ENCODE assay signal across 8 cellular contexts in genomic region chr2:26300234-26300641, GRCh38. TPM values are rescaled to one million over a fixed set of nuclear protein-coding genes. Genes with fewer than 3 reads are reported as not detected.
DNase-seq lines count a peak whose midpoint lies in the region; ATAC-seq and TF ChIP-seq lines count a peak whose summit lies in the region.

No MANE protein-coding gene starts in this region.

- H3K4me1 ChIP-seq in right atrium auricular region, result peaks cover 0 to 12% of the 10 kb centered on the region in 2 donors
- peaks cover 3 to 9% of the 10 kb centered on the region in 2 donors for H3K4me1 ChIP-seq in gastrocnemius medialis

- ATAC-seq in activated CD8-positive, alpha-beta T cell treated with anti-CD3 and anti-CD28 coated beads, Interleukin-2, amount 10 ng/mL, durations not matched to agents 7 days and 5 days, result peak; percentile 15
- ATAC-seq in gastrocnemius medialis (no peak), GM18498 (IDR thresholded peaks at IDR 0.05; ENCODE audit: unreplicated experiment) (no peak)

- no TSS peak for BruUV-seq in Calu3 (replicated peaks; lab: Mats Ljungman, UMichigan)

- TF ChIP-seq CTCF in right atrium auricular region (IDR thresholded peaks at IDR 0.05) (no peak), gastrocnemius medialis (IDR thresholded peaks at IDR 0.05 in 4 of 5, conservative IDR thresholded peaks at IDR 0.05 in 1 of 5) (no peak), Calu3 (IDR thresholded peaks at IDR 0.05; ENCODE audit: unreplicated experiment) (no peak)

- no peaks in the 10 kb centered on the region for H3K4me1 Mint-ChIP-seq in activated CD8-positive, alpha-beta T cell treated with anti-CD3 and anti-CD28 coated beads, Interleukin-2, amount 10 ng/mL, durations not matched to agents 7 days and 5 days (ENCODE audit: low read depth)
- H3K4me1 Mint-ChIP-seq in Calu3 (ENCODE audit: low read depth, unreplicated experiment), result peaks cover 16% of the 10 kb centered on the region

- peak overlapping the region in 1 of 2 donors; percentile 61 for H3K4me3 ChIP-seq in right atrium auricular region
- H3K4me3 ChIP-seq in gastrocnemius medialis, result peak overlapping the region; percentile 56 to 68 (median 64)

- no peaks in the 10 kb centered on the region for H3K36me3 ChIP-seq in right atrium auricular region
- H3K36me3 ChIP-seq in gastrocnemius medialis, result no peaks in the 10 kb centered on the region

- no peaks in the 10 kb centered on the region for H3K9me3 Mint-ChIP-seq in activated CD8-positive, alpha-beta T cell treated with anti-CD3 and anti-CD28 coated beads, Interleukin-2, amount 10 ng/mL, durations not matched to agents 7 days and 5 days (ENCODE audit: insufficient read depth)
- no peaks in the 10 kb centered on the region for H3K9me3 Mint-ChIP-seq in Calu3 (ENCODE audit: low read depth, unreplicated experiment)

- H3K27ac ChIP-seq in right atrium auricular region (peak overlapping the region; percentile 54 to 72), gastrocnemius medialis (peak overlapping the region; percentile 49 to 69 (median 58))

- in situ Hi-C loops in gastrocnemius medialis (cut with MboI; ENCODE audit: low sequenced_read_pairs in 4 of 4), result no loop called here

- DNase-seq in GM03348 (ENCODE audit: low spot score) (peak; percentile 19), right atrium auricular region (ENCODE audit: low spot score) (no peak), gastrocnemius medialis (no peak), Calu3 (no peak), iPS-NIHi11 (ENCODE audit: low spot score) (no peak), DMS114 treated with DMSO at 0.1 percent for 48 hours (lab: John Stamatoyannopoulos, UW; ENCODE audit: unreplicated experiment) (no peak)
- DNase-seq in activated CD8-positive, alpha-beta T cell treated with anti-CD3 and anti-CD28 coated beads, Interleukin-2, amount 10 ng/mL, durations not matched to agents 7 days and 5 days, result no peak

- H3K9me3 ChIP-seq in right atrium auricular region (no peaks in the 10 kb centered on the region), gastrocnemius medialis (no peaks in the 10 kb centered on the region)

- CTCF ChIA-PET in activated CD8-positive, alpha-beta T cell treated with anti-CD3 and anti-CD28 coated beads, Interleukin-2, amount 10 ng/mL, durations not matched to agents 7 days and 5 days (lab: Charles Lee), result interaction anchor here (1.2 to 1.8 kb wide), 3 partner anchors 31 to 116 kb away, joined by 3 to 8 read pairs (median 3); no protein-coding TSS in a partner anchor
- CTCF ChIA-PET in Calu3 (lab: Charles Lee), result interaction anchor here (0.6 to 1.0 kb wide), 4 partner anchors 22 to 1177 kb away, joined by 3 to 6 read pairs (median 3); no protein-coding TSS in a partner anchor

- no peak overlapping the region for H3K4me3 Mint-ChIP-seq in activated CD8-positive, alpha-beta T cell treated with anti-CD3 and anti-CD28 coated beads, Interleukin-2, amount 10 ng/mL, durations not matched to agents 7 days and 5 days
- no peak overlapping the region for H3K4me3 Mint-ChIP-seq in Calu3 (ENCODE audit: low read depth, unreplicated experiment)

- TF ChIP-seq POLR2A in gastrocnemius medialis (IDR thresholded peaks at IDR 0.05), result no peak

- no peak overlapping the region for H3K27ac Mint-ChIP-seq in activated CD8-positive, alpha-beta T cell treated with anti-CD3 and anti-CD28 coated beads, Interleukin-2, amount 10 ng/mL, durations not matched to agents 7 days and 5 days
- no peak overlapping the region for H3K27ac Mint-ChIP-seq in Calu3 (ENCODE audit: unreplicated experiment)

- H3K27me3 ChIP-seq in right atrium auricular region (no peaks in the 10 kb centered on the region), gastrocnemius medialis (no peaks in the 10 kb centered on the region)

- intact Hi-C loops in gastrocnemius medialis (cut with DNase I; ENCODE audit: low total_unique reads), result no loop called here
- intact Hi-C loops in Calu3 (cut with micrococcal nuclease; ENCODE audit: unreplicated experiment), result no loop called here

- H3K27me3 Mint-ChIP-seq in activated CD8-positive, alpha-beta T cell treated with anti-CD3 and anti-CD28 coated beads, Interleukin-2, amount 10 ng/mL, durations not matched to agents 7 days and 5 days (ENCODE audit: low read depth), result no peaks in the 10 kb centered on the region
- H3K27me3 Mint-ChIP-seq in Calu3 (ENCODE audit: unreplicated experiment), result no peaks in the 10 kb centered on the region

- POLR2A ChIA-PET in activated CD8-positive, alpha-beta T cell treated with anti-CD3 and anti-CD28 coated beads, Interleukin-2, amount 10 ng/mL, durations not matched to agents 7 days and 5 days (lab: Charles Lee), result interaction anchor here (0.7 to 1.7 kb wide), 6 partner anchors 9 to 115 kb away, joined by 3 to 13 read pairs (median 3); partner anchors contain the start of genes ADGRF3, HADHA, HADHB and SELENOI

- no peaks in the 10 kb centered on the region for H3K36me3 Mint-ChIP-seq in activated CD8-positive, alpha-beta T cell treated with anti-CD3 and anti-CD28 coated beads, Interleukin-2, amount 10 ng/mL, durations not matched to agents 7 days and 5 days (ENCODE audit: low read depth)
- no peaks in the 10 kb centered on the region for H3K36me3 Mint-ChIP-seq in Calu3 (ENCODE audit: insufficient read depth, unreplicated experiment)

RNA-seq across cellular contexts. Expression of gene SELENOI, which starts 45.7 kb away (rescaled TPM):
- 10 to 100 TPM; 36.8 to 37.6 TPM for total RNA-seq in activated CD8-positive, alpha-beta T cell treated with anti-CD3 and anti-CD28 coated beads, Interleukin-2, amount 10 ng/mL, durations not matched to agents 7 days and 5 days
- total RNA-seq in right atrium auricular region (10 to 100 TPM in 1 of 2 donors, 1 to 10 TPM in 1; 7.6 to 11.6 TPM), gastrocnemius medialis (10 to 100 TPM in 3 of 4 donors, 1 to 10 TPM in 1; 8.5 to 30.6 (median 17.0) TPM), Calu3 (2022) (66.6 and 75.4 TPM in 2 replicates)

RNA-seq across cellular contexts. Expression of gene ADGRF3, which starts 46.4 kb away (rescaled TPM):
- total RNA-seq in activated CD8-positive, alpha-beta T cell treated with anti-CD3 and anti-CD28 coated beads, Interleukin-2, amount 10 ng/mL, durations not matched to agents 7 days and 5 days, result 1 to 10 TPM; 5.8 TPM
- total RNA-seq in right atrium auricular region (not detected), gastrocnemius medialis (not detected), Calu3 (2022) (0.24 and 0.59 TPM in 2 replicates)

RNA-seq across cellular contexts. Expression of gene HADHB, which starts 55.5 kb away (rescaled TPM):
- total RNA-seq in activated CD8-positive, alpha-beta T cell treated with anti-CD3 and anti-CD28 coated beads, Interleukin-2, amount 10 ng/mL, durations not matched to agents 7 days and 5 days, result 10 to 100 TPM; 59.1 to 63.5 TPM
- 100 to 1,000 TPM; 756 to 770 TPM for total RNA-seq in right atrium auricular region
- total RNA-seq in gastrocnemius medialis, result 100 to 1,000 TPM; 719 to 936 (median 781) TPM
- 78.3 and 84.4 TPM in 2 replicates for total RNA-seq in Calu3 (2022)

RNA-seq across cellular contexts. Expression of gene HADHA, which starts 55.8 kb away (rescaled TPM):
- total RNA-seq in activated CD8-positive, alpha-beta T cell treated with anti-CD3 and anti-CD28 coated beads, Interleukin-2, amount 10 ng/mL, durations not matched to agents 7 days and 5 days, result 100 to 1,000 TPM; 119 to 124 TPM
- 100 to 1,000 TPM; 333 to 364 TPM for total RNA-seq in right atrium auricular region
- 100 to 1,000 TPM; 443 to 480 (median 462) TPM for total RNA-seq in gastrocnemius medialis
- 127 TPM in 2 replicates for total RNA-seq in Calu3 (2022)
